In the genomic region with DNA sequence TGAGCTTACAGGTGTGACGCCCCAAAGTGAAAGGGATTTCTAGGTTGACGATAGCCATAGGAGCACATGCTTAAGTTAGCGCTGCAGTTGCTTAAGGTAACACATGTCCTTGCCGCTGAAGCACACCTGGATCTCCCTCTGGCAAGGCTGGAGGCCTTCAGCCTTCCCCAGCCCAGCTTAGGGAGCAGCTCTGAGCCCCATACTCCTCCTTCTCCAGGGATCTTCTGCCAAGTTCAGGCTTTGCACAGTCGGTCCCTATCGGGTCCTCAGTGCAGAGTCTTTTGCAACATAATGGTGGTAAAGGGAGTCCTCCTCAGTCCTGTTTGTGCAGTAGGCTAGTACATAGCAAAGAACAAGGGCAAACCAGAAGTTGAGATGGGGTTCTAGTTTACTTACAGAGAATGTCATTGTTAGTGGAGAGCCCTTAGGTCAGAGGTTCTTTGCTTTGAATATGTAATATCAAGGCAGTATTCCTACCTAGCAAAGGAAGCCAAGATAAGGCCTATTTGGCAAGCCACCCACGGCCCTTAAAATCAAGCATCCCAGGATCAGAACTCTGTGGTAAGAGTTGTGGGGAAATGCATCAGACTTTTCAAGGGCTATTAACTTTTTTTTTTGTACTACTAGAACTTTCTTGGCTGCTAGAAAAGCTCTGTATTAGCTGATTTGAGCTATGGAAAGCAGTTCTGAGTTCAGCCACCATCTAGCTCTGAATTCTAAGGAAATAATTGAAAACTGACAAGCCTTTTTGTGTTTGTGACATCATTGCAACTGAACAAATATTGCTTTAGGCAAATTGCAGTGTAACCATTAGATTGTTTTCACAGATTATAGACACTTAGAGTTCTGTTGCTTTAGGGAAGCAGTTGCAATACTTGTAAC, we compare ENCODE assay signal across 8 cellular contexts. TPM values are rescaled to one million over a fixed set of nuclear protein-coding genes. Genes with fewer than 3 reads are reported as not detected.
DNase-seq lines count a peak whose midpoint lies in the region; ATAC-seq and TF ChIP-seq lines count a peak whose summit lies in the region.

No MANE protein-coding gene starts in this region.

- no peak overlapping the region for H4K8ac ChIP-seq in trophoblast cell (ENCODE audit: low read depth, low read length)

- H3K4me1 ChIP-seq in body of pancreas: peaks cover 46% of the 10 kb centered on the region
- H3K4me1 ChIP-seq in right lobe of liver: peaks cover 0 to 8% (median 0%) of the 10 kb centered on the region in 4 donors
- peaks cover 45% of the 10 kb centered on the region for H3K4me1 ChIP-seq in upper lobe of right lung
- H3K4me1 ChIP-seq in trophoblast cell (ENCODE audit: control insufficient read depth in 1 of 2, insufficient read depth in 2 of 2, low read length in 2 of 2): peaks cover 12 to 15% of the 10 kb centered on the region in 2 experiments

- no peak overlapping the region for H3K14ac ChIP-seq in trophoblast cell (ENCODE audit: low read length)

- no peak overlapping the region for H4K91ac ChIP-seq in trophoblast cell (ENCODE audit: low read depth, low read length)

- H3K18ac ChIP-seq in trophoblast cell (ENCODE audit: low read length): no peak overlapping the region

- H3K4ac ChIP-seq in trophoblast cell (ENCODE audit: low read depth, low read length): no peak overlapping the region

- peaks cover 33% of the 10 kb centered on the region for H3K4me1 Mint-ChIP-seq in activated naive CD4-positive, alpha-beta T cell treated with anti-CD3 and anti-CD28 coated beads for 36 hours (ENCODE audit: low read depth)

- no peak for TF ChIP-seq POLR2A in body of pancreas (IDR thresholded peaks at IDR 0.05)
- TF ChIP-seq POLR2A in right lobe of liver (IDR thresholded peaks at IDR 0.05): no peak

- DNase-seq in activated naive CD4-positive, alpha-beta T cell treated with anti-CD3 and anti-CD28 coated beads for 36 hours: no peak
- no peak for DNase-seq in activated naive CD4-positive, alpha-beta T cell treated with anti-CD3 and anti-CD28 coated beads, Interleukin-2, amount 50 U/mL, for 16 hours
- peak in 2 of 4 donors; percentile 25 to 36 for DNase-seq in body of pancreas
- no peak for DNase-seq in right lobe of liver
- DNase-seq in upper lobe of right lung: peak; percentile 81
- DNase-seq in trophoblast cell: no peak
- DNase-seq in activated CD4-positive, CD25-positive, alpha-beta regulatory T cell treated with anti-CD3 and anti-CD28 coated beads, Interleukin-2, amount 50 U/mL, for 72 hours: no peak

- H2BK120ac ChIP-seq in trophoblast cell (ENCODE audit: insufficient read depth, low read length, poor library complexity): no peak overlapping the region

- peak overlapping the region; percentile 84 to 94 (median 88) for H3K27ac ChIP-seq in body of pancreas
- H3K27ac ChIP-seq in right lobe of liver: peak overlapping the region; percentile 77 to 84 (median 84)
- H3K27ac ChIP-seq in upper lobe of right lung: peak overlapping the region; percentile 100
- no peak overlapping the region for H3K27ac ChIP-seq in trophoblast cell (ENCODE audit: low read depth, low read length)

- no peak overlapping the region for H4K12ac ChIP-seq in trophoblast cell (ENCODE audit: low read depth, low read length)

- no peaks in the 10 kb centered on the region for H3K9me3 Mint-ChIP-seq in activated naive CD4-positive, alpha-beta T cell treated with anti-CD3 and anti-CD28 coated beads for 36 hours

- no peaks in the 10 kb centered on the region for H3K9me3 ChIP-seq in body of pancreas
- no peaks in the 10 kb centered on the region for H3K9me3 ChIP-seq in right lobe of liver
- H3K9me3 ChIP-seq in upper lobe of right lung: no peaks in the 10 kb centered on the region
- peaks cover 8% of the 10 kb centered on the region for H3K9me3 ChIP-seq in trophoblast cell (ENCODE audit: insufficient read depth, low read depth, low read length)

- intact Hi-C loops in activated naive CD4-positive, alpha-beta T cell treated with anti-CD3 and anti-CD28 coated beads for 36 hours (cut with micrococcal nuclease): loop anchor here (1.0 to 5.0 kb wide), 5 partner anchors 79 to 357 kb away; a partner anchor contains a TSS
- intact Hi-C loops in body of pancreas (cut with DNase I) (no loop called here), right lobe of liver (cut with DNase I) (no loop called here), upper lobe of right lung (cut with DNase I) (no loop called here)

- no peak overlapping the region for H2BK12ac ChIP-seq in trophoblast cell (ENCODE audit: low read length)

- ATAC-seq in body of pancreas: no peak
- no peak for ATAC-seq in right lobe of liver
- peak; percentile 31 for ATAC-seq in upper lobe of right lung
- ATAC-seq in GM19463 (IDR thresholded peaks at IDR 0.05; ENCODE audit: unreplicated experiment): no peak

- CTCF ChIA-PET in activated naive CD4-positive, alpha-beta T cell treated with anti-CD3 and anti-CD28 coated beads for 36 hours (lab: Charles Lee): interaction anchor here (0.7 to 3.4 kb wide), 7 partner anchors 9 to 640 kb away, joined by 3 to 18 read pairs (median 4); no protein-coding TSS in a partner anchor

- H3K36me3 ChIP-seq in body of pancreas (replicated peaks in 1 of 2; ENCODE audit: insufficient read depth in 1 of 2, low read depth in 2 of 2) (no peaks in the 10 kb centered on the region), right lobe of liver (no peaks in the 10 kb centered on the region), upper lobe of right lung (peaks cover 14% of the 10 kb centered on the region), trophoblast cell (ENCODE audit: control insufficient read depth in 1 of 2, insufficient read depth in 2 of 2, low read length in 2 of 2) (no peaks in the 10 kb centered on the region)

- no peak overlapping the region for H3K4me3 ChIP-seq in body of pancreas
- H3K4me3 ChIP-seq in right lobe of liver: peak overlapping the region; percentile 59 to 64 (median 60)
- H3K4me3 ChIP-seq in upper lobe of right lung: peak overlapping the region; percentile 80
- no peak overlapping the region for H3K4me3 ChIP-seq in trophoblast cell (ENCODE audit: low read depth, low read length)

- no peaks in the 10 kb centered on the region for H3K27me3 Mint-ChIP-seq in activated naive CD4-positive, alpha-beta T cell treated with anti-CD3 and anti-CD28 coated beads for 36 hours (ENCODE audit: low read depth)

- peaks cover 3% of the 10 kb centered on the region for H3K36me3 Mint-ChIP-seq in activated naive CD4-positive, alpha-beta T cell treated with anti-CD3 and anti-CD28 coated beads for 36 hours (ENCODE audit: low read depth)

- H3K27ac Mint-ChIP-seq in activated naive CD4-positive, alpha-beta T cell treated with anti-CD3 and anti-CD28 coated beads for 36 hours: no peak overlapping the region

- H3K79me2 ChIP-seq in trophoblast cell (ENCODE audit: control insufficient read depth, insufficient read depth, low read length, poor library complexity): no peaks in the 10 kb centered on the region

- no peaks in the 10 kb centered on the region for H3K79me1 ChIP-seq in trophoblast cell (ENCODE audit: low read length)

- H3K27me3 ChIP-seq in body of pancreas (no peaks in the 10 kb centered on the region), right lobe of liver (no peaks in the 10 kb centered on the region), upper lobe of right lung (no peaks in the 10 kb centered on the region), trophoblast cell (ENCODE audit: insufficient read depth, low read length) (peaks cover 40% of the 10 kb centered on the region)

- H3K4me3 Mint-ChIP-seq in activated naive CD4-positive, alpha-beta T cell treated with anti-CD3 and anti-CD28 coated beads for 36 hours: peak overlapping the region; percentile 83

- H2AFZ ChIP-seq in trophoblast cell (ENCODE audit: insufficient read depth, low read length, poor library complexity): no peak overlapping the region

- H3K4me2 ChIP-seq in trophoblast cell (ENCODE audit: low read length): no peak overlapping the region

- no peak overlapping the region for H3K9ac ChIP-seq in trophoblast cell (ENCODE audit: low read length)

- H3K23ac ChIP-seq in trophoblast cell (ENCODE audit: low read length): no peak overlapping the region

- TF ChIP-seq CTCF in body of pancreas (IDR thresholded peaks at IDR 0.05) (no peak), right lobe of liver (IDR thresholded peaks at IDR 0.05) (no peak), upper lobe of right lung (IDR thresholded peaks at IDR 0.05) (no peak)

- no peak overlapping the region for H2BK5ac ChIP-seq in trophoblast cell (ENCODE audit: low read depth, low read length, poor library complexity)

- 48 to 54% methylated on average over 7 of the region's 7 CpGs for WGBS in body of pancreas, 2 donors
- 51% methylated on average over 6 of the region's 7 CpGs for WGBS in right lobe of liver (ENCODE audit: insufficient coverage, low coverage, low lambda C conversion rate, missing lambda C conversion rate)
- WGBS in trophoblast cell (ENCODE audit: extremely low coverage, insufficient coverage, insufficient read length): no CpG with 5 or more reads among the region's 7 CpGs

- no peak overlapping the region for H2AK5ac ChIP-seq in trophoblast cell (ENCODE audit: low read length)

RNA-seq across cellular contexts. Expression of a gene that starts 1.4 kb away (rescaled TPM):
- total RNA-seq in activated naive CD4-positive, alpha-beta T cell treated with anti-CD3 and anti-CD28 coated beads for 36 hours: 1 to 10 TPM; 5.3 to 5.9 TPM
- total RNA-seq in body of pancreas: 10 to 100 TPM; 16.5 to 24.4 TPM
- 1 to 10 TPM; 2.4 to 5.9 (median 4.2) TPM for total RNA-seq in right lobe of liver
- total RNA-seq in upper lobe of right lung: 55.4 TPM
- polyA plus RNA-seq in trophoblast cell (2013): not detected in 2 replicates

RNA-seq across cellular contexts. Expression of a gene that starts 21.1 kb away (rescaled TPM):
- 10 to 100 TPM; 20.8 to 21.4 TPM for total RNA-seq in activated naive CD4-positive, alpha-beta T cell treated with anti-CD3 and anti-CD28 coated beads for 36 hours
- total RNA-seq in body of pancreas (10 to 100 TPM; 10.1 to 11.2 TPM), right lobe of liver (10 to 100 TPM in 3 of 6 experiments, 1 to 10 TPM in 3; 6.3 to 13.6 (median 9.8) TPM), upper lobe of right lung (14.3 TPM)
- 3.0 TPM in 2 replicates for polyA plus RNA-seq in trophoblast cell (2013)

Comparison
In these comparisons a context has a peak if more than half of its experiments do, and no peak if none do; other contexts are left out.
1. H3K4me3 ChIP-seq: peak in right lobe of liver (3 of 3) and upper lobe of right lung (single experiment); none in body of pancreas (0 of 2) and trophoblast cell (single experiment).